In the genomic region with DNA sequence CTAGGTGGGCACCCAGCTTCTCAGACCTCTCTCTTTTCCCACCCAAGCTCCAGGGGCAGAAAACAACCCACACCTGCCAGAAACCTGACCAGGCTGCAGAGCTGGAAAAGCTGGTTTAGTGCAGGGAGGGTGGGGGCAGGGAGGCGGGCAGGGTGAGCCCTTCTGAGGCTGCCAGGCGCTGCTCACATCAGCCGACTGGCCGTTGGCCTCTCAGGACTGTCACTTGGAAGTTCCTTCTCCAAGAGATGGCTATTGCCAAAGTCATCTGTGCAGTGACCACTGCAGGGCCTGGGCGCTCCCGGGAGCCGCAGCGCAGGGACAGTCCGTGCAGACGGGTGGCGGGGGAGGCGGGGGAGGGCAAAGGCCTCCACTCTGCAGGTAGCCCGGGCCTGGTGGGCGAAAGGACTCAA, we compare ENCODE assay signal across 8 cellular contexts.
DNase-seq lines count a peak whose midpoint lies in the region; ATAC-seq and TF ChIP-seq lines count a peak whose summit lies in the region.

No MANE protein-coding gene starts in this region.

- WGBS in neuronal stem cell (ENCODE audit: extremely low coverage in 2 of 2, insufficient read length in 2 of 2, insufficient replicate concordance in 1 of 2), 2 donors: no CpG with 5 or more reads among the region's 14 CpGs

- H2BK120ac ChIP-seq in neuronal stem cell (ENCODE audit: low read depth, low read length): no peak overlapping the region

- no peak for TF ChIP-seq CTCF in fibroblast of the aortic adventitia (IDR thresholded peaks at IDR 0.05; ENCODE audit: insufficient read depth, low read length)
- no peak for TF ChIP-seq CTCF in GM20000 (IDR thresholded peaks at IDR 0.05; ENCODE audit: extremely low read depth, missing control alignments)

- no peak overlapping the region for H4K91ac ChIP-seq in neuronal stem cell (ENCODE audit: low read depth, low read length, poor library complexity)

- H2AK5ac ChIP-seq in neuronal stem cell (ENCODE audit: low read depth, low read length): peak overlapping the region; percentile 36

- H2BK5ac ChIP-seq in neuronal stem cell (ENCODE audit: low read length): peak overlapping the region; percentile 69

- no peak for ATAC-seq in HG03469 (IDR thresholded peaks at IDR 0.05; ENCODE audit: unreplicated experiment)

- DNase-seq in NCI-H1092 treated with DMSO at 0.1 percent for 48 hours (lab: John Stamatoyannopoulos, UW) (peak; percentile 32), NCI-H1092 (lab: John Stamatoyannopoulos, UW) (no peak), SJSA1 (ENCODE audit: low read depth in 1 of 2, low spot score in 2 of 2) (no peak), fibroblast of the aortic adventitia (ENCODE audit: low read depth) (no peak), neuronal stem cell (ENCODE audit: low spot score) (no peak), GM20000 (ENCODE audit: low spot score) (no peak), NCI-H2171 treated with DMSO at 0.1 percent for 48 hours (lab: John Stamatoyannopoulos, UW) (no peak)

- H3K27ac ChIP-seq in SJSA1 (no peak overlapping the region), neuronal stem cell (replicated peaks; ENCODE audit: low read length) (no peak overlapping the region)

- H3K18ac ChIP-seq in neuronal stem cell (ENCODE audit: low read length): peak overlapping the region; percentile 94

- H3K23ac ChIP-seq in neuronal stem cell (ENCODE audit: low read depth, low read length, poor library complexity): peak overlapping the region; percentile 48

- H3K9ac ChIP-seq in neuronal stem cell (ENCODE audit: low read depth, low read length, poor library complexity): peak overlapping the region; percentile 74

- H3K9me3 ChIP-seq in SJSA1 (replicated peaks): no peaks in the 10 kb centered on the region
- H3K9me3 ChIP-seq in neuronal stem cell (replicated peaks in 1 of 2; ENCODE audit: control insufficient read depth in 2 of 2, insufficient read depth in 1 of 2, low read depth in 1 of 2, low read length in 2 of 2): peaks cover 0 to 3% of the 10 kb centered on the region in 2 donors

- H3K4me3 ChIP-seq in SJSA1: peak overlapping the region; percentile 40
- peak overlapping the region; percentile 47 for H3K4me3 ChIP-seq in fibroblast of the aortic adventitia (ENCODE audit: low read depth, low read length)
- no peak overlapping the region for H3K4me3 ChIP-seq in neuronal stem cell (ENCODE audit: low read length in 2 of 2)

- no peak overlapping the region for H2BK12ac ChIP-seq in neuronal stem cell (ENCODE audit: low read length)

- peak overlapping the region; percentile 87 for H3K4me2 ChIP-seq in neuronal stem cell (ENCODE audit: insufficient read depth, low read length, poor library complexity, severe bottlenecking)

- H3K36me3 ChIP-seq in SJSA1: no peaks in the 10 kb centered on the region
- no peaks in the 10 kb centered on the region for H3K36me3 ChIP-seq in neuronal stem cell (replicated peaks in 1 of 2; ENCODE audit: control insufficient read depth in 2 of 2, insufficient read depth in 2 of 2, low read length in 2 of 2)

- H3K14ac ChIP-seq in neuronal stem cell (ENCODE audit: low read length): peak overlapping the region; percentile 23

- no peak overlapping the region for H3K4ac ChIP-seq in neuronal stem cell (ENCODE audit: low read length)

- H3K79me1 ChIP-seq in neuronal stem cell (ENCODE audit: low read depth, low read length): no peaks in the 10 kb centered on the region

- peak overlapping the region; percentile 68 for H2BK15ac ChIP-seq in neuronal stem cell (ENCODE audit: low read length)

- H4K8ac ChIP-seq in neuronal stem cell (ENCODE audit: low read depth, low read length): no peak overlapping the region

- peaks cover 8% of the 10 kb centered on the region for H3K4me1 ChIP-seq in SJSA1 (replicated peaks)
- H3K4me1 ChIP-seq in neuronal stem cell (ENCODE audit: control insufficient read depth in 2 of 2, insufficient read depth in 1 of 2, low read depth in 1 of 2, low read length in 2 of 2): peaks cover 8 to 11% of the 10 kb centered on the region in 2 donors

- H3K27me3 ChIP-seq in SJSA1 (replicated peaks) (no peaks in the 10 kb centered on the region), neuronal stem cell (ENCODE audit: control insufficient read depth in 3 of 3, insufficient read depth in 3 of 3, low read depth in 1 of 3, low read length in 3 of 3) (peaks cover 0 to 11% (median 10%) of the 10 kb centered on the region in 3 experiments)

- H2AFZ ChIP-seq in neuronal stem cell (ENCODE audit: low read length): peak overlapping the region; percentile 72

Comparison
In these comparisons a context has a peak if more than half of its experiments do, and no peak if none do; other contexts are left out.
1. H3K4me3 ChIP-seq: peak in SJSA1 (single experiment) and fibroblast of the aortic adventitia (single experiment); none in neuronal stem cell (0 of 2).